1 cellular context compared by ENCODE assay signal in the genomic region with DNA sequence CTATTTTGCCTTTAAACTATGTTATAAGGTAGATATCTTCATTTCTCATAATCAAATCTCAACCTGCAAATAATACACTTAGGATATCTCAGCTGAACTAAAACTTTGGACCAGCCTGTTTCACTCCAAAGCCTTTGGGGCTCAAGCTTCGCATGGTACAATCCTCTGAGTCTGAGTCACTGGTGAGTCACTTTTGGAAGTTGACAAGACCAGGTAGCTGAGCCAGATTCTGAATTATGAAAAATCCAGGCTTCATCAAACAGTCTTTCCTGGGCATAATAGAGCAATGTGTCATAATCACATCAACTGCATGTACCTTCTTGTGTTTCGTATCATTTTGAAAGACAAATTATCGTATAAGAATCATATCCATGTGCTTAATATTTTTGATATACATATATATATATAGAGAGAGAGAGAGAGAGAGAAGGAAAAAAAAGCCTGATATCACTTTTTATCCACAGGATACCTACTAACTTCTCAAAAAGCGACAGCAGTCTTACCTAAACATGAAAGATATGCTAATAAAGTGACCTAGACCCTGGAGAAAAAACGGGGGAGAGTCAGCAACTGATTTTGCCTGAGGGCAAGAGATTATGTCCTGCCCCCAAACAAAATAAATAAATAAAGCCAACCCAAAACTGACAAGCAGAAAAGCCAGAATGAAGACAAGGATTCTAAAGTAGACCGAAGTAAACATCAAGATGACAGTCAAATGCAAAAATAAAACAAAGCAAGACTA.
TF ChIP-seq lines count a peak whose summit lies in the region.

No MANE protein-coding gene starts in this region.

TF ChIP-seq in IMR-90, 13 proteins besides CTCF, POLR2A, EP300 and RAD21:
- TF ChIP-seq MXI1 (IDR thresholded peaks at IDR 0.05; ENCODE audit: borderline replicate concordance, low read depth, low read length) (no peak), BHLHE40 (IDR thresholded peaks at IDR 0.05; ENCODE audit: low read depth, low read length) (peak; percentile 52; the same call in 1 of the 2 replicates), FOS (IDR thresholded peaks at IDR 0.05; ENCODE audit: low read depth, low read length) (peak; percentile 97), CEBPB (IDR thresholded peaks at IDR 0.05; ENCODE audit: low read depth, low read length) (peak; percentile 31; the same call in 1 of the 2 replicates), MAZ (IDR thresholded peaks at IDR 0.05; ENCODE audit: borderline replicate concordance, low read depth, low read length) (no peak)
TF ChIP-seq in IMR-90: peak in this region for 3.
